In the genomic region with DNA sequence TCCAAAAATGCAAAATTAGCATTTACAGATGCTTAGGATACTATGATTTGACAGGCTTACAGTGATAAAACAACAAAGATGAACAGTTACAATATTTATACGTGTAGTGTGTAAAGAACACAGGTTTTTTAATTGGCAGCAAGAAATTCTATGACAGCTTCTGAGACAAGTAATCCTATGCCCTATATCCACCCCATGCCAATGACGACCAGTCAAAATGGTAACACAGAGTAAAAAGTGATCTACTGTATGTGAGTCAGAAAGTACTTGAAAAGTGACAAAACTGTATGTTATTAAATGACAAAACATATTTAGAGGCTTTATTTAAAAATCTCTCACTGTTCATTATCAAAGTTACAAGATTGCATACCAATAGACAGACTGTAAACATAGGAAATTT, we compare ENCODE assay signal across 1 cellular context.
TF ChIP-seq lines count a peak whose summit lies in the region.

No MANE protein-coding gene starts in this region.

TF ChIP-seq in GM12878, 131 proteins besides CTCF, POLR2A, EP300 and RAD21:
- TF ChIP-seq SMAD1 (IDR thresholded peaks at IDR 0.05; ENCODE audit: low read depth, partially characterized antibody) (no peak), TCF7 (IDR thresholded peaks at IDR 0.05; ENCODE audit: borderline replicate concordance) (no peak), SUZ12 (IDR thresholded peaks at IDR 0.05; ENCODE audit: unreplicated experiment) (no peak), KDM1A (IDR thresholded peaks at IDR 0.05; ENCODE audit: borderline replicate concordance) (no peak), PKNOX1 (IDR thresholded peaks at IDR 0.05) (no peak), RELB (IDR thresholded peaks at IDR 0.05; ENCODE audit: low read depth) (no peak), SREBF2 (IDR thresholded peaks at IDR 0.05; ENCODE audit: low read length) (no peak), POLR2AphosphoS5 (IDR thresholded peaks at IDR 0.05; ENCODE audit: low read length) (no peak), MYB (IDR thresholded peaks at IDR 0.05; ENCODE audit: borderline replicate concordance, low read depth, low read length) (no peak), GATAD2B (conservative IDR thresholded peaks at IDR 0.05; ENCODE audit: low read depth) (no peak), CREM (IDR thresholded peaks at IDR 0.05; ENCODE audit: low read depth) (no peak), MTA3 (IDR thresholded peaks at IDR 0.05; ENCODE audit: borderline replicate concordance, low read length) (no peak), NFYA (IDR thresholded peaks at IDR 0.05; ENCODE audit: borderline replicate concordance, low read depth, low read length) (no peak), ZNF274 (IDR thresholded peaks at IDR 0.05; ENCODE audit: insufficient read depth, insufficient read length) (no peak), ZBTB11 (CRISPR knock-in tag; IDR thresholded peaks at IDR 0.05) (no peak), USF1 (IDR thresholded peaks at IDR 0.05; ENCODE audit: borderline replicate concordance, extremely low read length, insufficient read depth, low read depth, low read length) (no peak), PAX8 (IDR thresholded peaks at IDR 0.05) (no peak), GABPA (IDR thresholded peaks at IDR 0.05; ENCODE audit: low read depth) (no peak)
- TF ChIP-seq, protein P1, sequence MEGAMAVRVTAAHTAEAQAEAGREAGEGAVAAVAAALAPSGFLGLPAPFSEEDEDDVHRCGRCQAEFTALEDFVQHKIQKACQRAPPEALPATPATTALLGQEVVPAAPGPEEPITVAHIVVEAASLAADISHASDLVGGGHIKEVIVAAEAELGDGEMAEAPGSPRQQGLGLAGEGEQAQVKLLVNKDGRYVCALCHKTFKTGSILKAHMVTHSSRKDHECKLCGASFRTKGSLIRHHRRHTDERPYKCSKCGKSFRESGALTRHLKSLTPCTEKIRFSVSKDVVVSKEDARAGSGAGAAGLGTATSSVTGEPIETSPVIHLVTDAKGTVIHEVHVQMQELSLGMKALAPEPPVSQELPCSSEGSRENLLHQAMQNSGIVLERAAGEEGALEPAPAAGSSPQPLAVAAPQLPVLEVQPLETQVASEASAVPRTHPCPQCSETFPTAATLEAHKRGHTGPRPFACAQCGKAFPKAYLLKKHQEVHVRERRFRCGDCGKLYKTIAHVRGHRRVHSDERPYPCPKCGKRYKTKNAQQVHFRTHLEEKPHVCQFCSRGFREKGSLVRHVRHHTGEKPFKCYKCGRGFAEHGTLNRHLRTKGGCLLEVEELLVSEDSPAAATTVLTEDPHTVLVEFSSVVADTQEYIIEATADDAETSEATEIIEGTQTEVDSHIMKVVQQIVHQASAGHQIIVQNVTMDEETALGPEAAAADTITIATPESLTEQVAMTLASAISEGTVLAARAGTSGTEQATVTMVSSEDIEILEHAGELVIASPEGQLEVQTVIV (IDR thresholded peaks at IDR 0.05; ENCODE audit: borderline replicate concordance, partially characterized antibody): no peak
